ENCODE assay signal across 8 cellular contexts in genomic region chr2:66435549-66435875, GRCh38. TPM values are rescaled to one million over a fixed set of nuclear protein-coding genes. Genes with fewer than 3 reads are reported as not detected.
DNase-seq lines count a peak whose midpoint lies in the region; ATAC-seq, FAIRE-seq and TF ChIP-seq lines count a peak whose summit lies in the region.

No MANE protein-coding gene starts in this region.

- peak overlapping the region; percentile 95 for H3K4me3 Mint-ChIP-seq in chondrocyte (ENCODE audit: unreplicated experiment)
- no peak overlapping the region for H3K4me3 Mint-ChIP-seq in activated CD4-positive, alpha-beta memory T cell treated with anti-CD3 and anti-CD28 coated beads, Interleukin-2, amount 10 ng/mL, durations not matched to agents 7 days and 5 days

- no peak for TF ChIP-seq POLR2A in A549 (IDR thresholded peaks at IDR 0.05; ENCODE audit: low read length)

- no peak for TF ChIP-seq RAD21 in A549 (conservative IDR thresholded peaks at IDR 0.05 in 1 of 2, IDR thresholded peaks at IDR 0.05 in 1 of 2)

- no peak for ATAC-seq in A549

- H3K9ac ChIP-seq in HUES6 (ENCODE audit: low read length) (no peak overlapping the region), mucosa of rectum (ENCODE audit: low read depth in 1 of 2, low read length in 2 of 2) (peak overlapping the region; percentile 14 to 69)

- TF ChIP-seq CTCF in A549 (IDR thresholded peaks at IDR 0.05) (no peak), chondrocyte (IDR thresholded peaks at IDR 0.05) (no peak)

- H3K4me3 ChIP-seq in A549 (peak overlapping the region; percentile 77), HUES6 (ENCODE audit: low read depth, low read length) (peak overlapping the region; percentile 65), mucosa of rectum (ENCODE audit: low read length in 2 of 2) (peak overlapping the region; percentile 72 to 74)

- peaks cover 30% of the 10 kb centered on the region for H3K27me3 Mint-ChIP-seq in chondrocyte (ENCODE audit: low read depth)
- H3K27me3 Mint-ChIP-seq in activated CD4-positive, alpha-beta memory T cell treated with anti-CD3 and anti-CD28 coated beads, Interleukin-2, amount 10 ng/mL, durations not matched to agents 7 days and 5 days: peaks cover 87% of the 10 kb centered on the region

- no peaks in the 10 kb centered on the region for H3K36me3 ChIP-seq in HUES6 (ENCODE audit: control insufficient read depth, insufficient read depth, low read length)
- no peaks in the 10 kb centered on the region for H3K36me3 ChIP-seq in mucosa of rectum (ENCODE audit: control insufficient read depth in 2 of 2, insufficient read depth in 2 of 2, low read length in 2 of 2)

- DNase-seq in A549 (ENCODE audit: low read depth in 1 of 2, low spot score in 1 of 2): no peak
- DNase-seq in chondrocyte (ENCODE audit: low spot score): no peak
- no peak for DNase-seq in activated CD4-positive, alpha-beta memory T cell treated with anti-CD3 and anti-CD28 coated beads, Interleukin-2, amount 10 ng/mL, durations not matched to agents 7 days and 5 days
- no peak for DNase-seq in NCI-H2081 treated with DMSO at 0.1 percent for 48 hours (lab: John Stamatoyannopoulos, UW)
- DNase-seq in NCI-H345 treated with DMSO at 0.1 percent for 48 hours (lab: John Stamatoyannopoulos, UW; ENCODE audit: unreplicated experiment): no peak
- no peak for DNase-seq in SIG-M5 treated with dmso at 0.1 percent for 504 hours (lab: John Stamatoyannopoulos, UW; ENCODE audit: unreplicated experiment)

- H3K27ac Mint-ChIP-seq in chondrocyte (ENCODE audit: unreplicated experiment): peak overlapping the region; percentile 98
- no peak overlapping the region for H3K27ac Mint-ChIP-seq in activated CD4-positive, alpha-beta memory T cell treated with anti-CD3 and anti-CD28 coated beads, Interleukin-2, amount 10 ng/mL, durations not matched to agents 7 days and 5 days

- no peak for FAIRE-seq in A549 (lab: Jason Lieb, UNC)

- peaks cover 2% of the 10 kb centered on the region for H3K36me3 Mint-ChIP-seq in chondrocyte (ENCODE audit: low read depth)
- H3K36me3 Mint-ChIP-seq in activated CD4-positive, alpha-beta memory T cell treated with anti-CD3 and anti-CD28 coated beads, Interleukin-2, amount 10 ng/mL, durations not matched to agents 7 days and 5 days (ENCODE audit: low read depth): no peaks in the 10 kb centered on the region

- H3K9me3 ChIP-seq in A549 (no peaks in the 10 kb centered on the region), HUES6 (ENCODE audit: control insufficient read depth, insufficient read depth, low read depth, low read length) (no peaks in the 10 kb centered on the region), mucosa of rectum (ENCODE audit: control insufficient read depth in 2 of 2, low read length in 2 of 2) (no peaks in the 10 kb centered on the region)

- H3K9me3 Mint-ChIP-seq in chondrocyte (ENCODE audit: low read depth): no peaks in the 10 kb centered on the region
- H3K9me3 Mint-ChIP-seq in activated CD4-positive, alpha-beta memory T cell treated with anti-CD3 and anti-CD28 coated beads, Interleukin-2, amount 10 ng/mL, durations not matched to agents 7 days and 5 days: no peaks in the 10 kb centered on the region

- TF ChIP-seq EP300 in A549 (IDR thresholded peaks at IDR 0.05): no peak

- peaks cover 37% of the 10 kb centered on the region for H3K4me1 Mint-ChIP-seq in chondrocyte (ENCODE audit: low read depth)
- H3K4me1 Mint-ChIP-seq in activated CD4-positive, alpha-beta memory T cell treated with anti-CD3 and anti-CD28 coated beads, Interleukin-2, amount 10 ng/mL, durations not matched to agents 7 days and 5 days: peaks cover 27% of the 10 kb centered on the region

- POLR2A ChIA-PET in A549 (lab: Yijun Ruan, JAX): interaction anchor here (0.6 to 0.7 kb wide), 2 partner anchors 45 to 103 kb away, joined by 3 to 4 read pairs; no protein-coding TSS in a partner anchor
- POLR2A ChIA-PET in activated CD4-positive, alpha-beta memory T cell treated with anti-CD3 and anti-CD28 coated beads, Interleukin-2, amount 10 ng/mL, durations not matched to agents 7 days and 5 days (lab: Charles Lee): no interaction called here

- CTCF ChIA-PET in A549 (lab: Yijun Ruan, JAX): interaction anchor here (0.6 to 3.8 kb wide), 6 partner anchors 9 to 1215 kb away, joined by 3 to 14 read pairs (median 4); no protein-coding TSS in a partner anchor
- CTCF ChIA-PET in activated CD4-positive, alpha-beta memory T cell treated with anti-CD3 and anti-CD28 coated beads, Interleukin-2, amount 10 ng/mL, durations not matched to agents 7 days and 5 days (lab: Charles Lee): no interaction called here

- H3K4me2 ChIP-seq in A549: peak overlapping the region; percentile 91

- peaks cover 7% of the 10 kb centered on the region; the same call in 1 of the 3 replicates for H3K4me1 ChIP-seq in A549
- H3K4me1 ChIP-seq in HUES6 (ENCODE audit: control insufficient read depth, insufficient read depth, low read length): peaks cover 42% of the 10 kb centered on the region
- H3K4me1 ChIP-seq in mucosa of rectum (ENCODE audit: control insufficient read depth in 2 of 2, insufficient read depth in 2 of 2, low read length in 2 of 2): peaks cover 7 to 10% of the 10 kb centered on the region in 2 donors

- H3K27ac ChIP-seq in A549: peak overlapping the region; percentile 70 to 86
- H3K27ac ChIP-seq in HUES6 (ENCODE audit: low read depth, low read length): no peak overlapping the region
- peak overlapping the region; percentile 82 to 88 for H3K27ac ChIP-seq in mucosa of rectum (ENCODE audit: low read depth in 2 of 2, low read length in 2 of 2)

- H3K27me3 ChIP-seq in HUES6 (ENCODE audit: control insufficient read depth, insufficient read depth, low read length) (peaks cover 99% of the 10 kb centered on the region), mucosa of rectum (ENCODE audit: control insufficient read depth in 2 of 2, insufficient read depth in 2 of 2, low read length in 2 of 2) (peaks cover 27% of the 10 kb centered on the region in 2 donors)

- 49% methylated on average over 15 of the region's 15 CpGs for WGBS in A549 (ENCODE audit: missing lambda C conversion rate)

TF ChIP-seq in A549, 52 proteins besides CTCF, POLR2A, EP300 and RAD21 (continues in another document):
- TF ChIP-seq MAX (IDR thresholded peaks at IDR 0.05) (no peak), FOSB (CRISPR knock-in tag; IDR thresholded peaks at IDR 0.05) (no peak), EHF (CRISPR knock-in tag; IDR thresholded peaks at IDR 0.05) (no peak), RCOR1 (IDR thresholded peaks at IDR 0.05; ENCODE audit: low read depth, low read length) (no peak), BHLHE40 (IDR thresholded peaks at IDR 0.05; ENCODE audit: low read depth, low read length) (no peak), RARB (CRISPR knock-in tag; IDR thresholded peaks at IDR 0.05) (no peak), ESRRA (IDR thresholded peaks at IDR 0.05; ENCODE audit: borderline replicate concordance, low read length) (no peak), POLR2AphosphoS2 (conservative IDR thresholded peaks at IDR 0.05; ENCODE audit: low read length) (no peak), NR3C1 (IDR thresholded peaks at IDR 0.05) (no peak), ZNF302 (CRISPR knock-in tag; IDR thresholded peaks at IDR 0.05) (no peak), CEBPB (IDR thresholded peaks at IDR 0.05) (no peak), HOXB13 (CRISPR knock-in tag; IDR thresholded peaks at IDR 0.05; ENCODE audit: low read depth) (no peak), REST (IDR thresholded peaks at IDR 0.05) (no peak), JUN (IDR thresholded peaks at IDR 0.05) (no peak), HEYL (CRISPR knock-in tag; IDR thresholded peaks at IDR 0.05) (no peak)

RNA-seq across cellular contexts. Expression of gene MEIS1, which starts 0.6 kb away (rescaled TPM):
- polyA plus RNA-seq in A549 (2011; rRNA removed) (2.9 and 4.2 TPM in 2 replicates), A549 (2017; fragmentation: RNase III; extraction: RNeasy Plus Mini Kit Qiagen cat#74134 plus additional on column Dnase treatment) (1.9 to 2.1 TPM (median 2.0 TPM) in 3 replicates)
- 0.70 and 0.97 TPM in 2 replicates for polyA plus RNA-seq in A549 (2012; cell fraction: cytosol; rRNA removed)
- 1.9 and 2.3 TPM in 2 replicates for polyA plus RNA-seq in A549 (2012; cell fraction: nucleus; rRNA removed)
- polyA minus RNA-seq in A549 (2011; rRNA and poly(A)+ RNA removed): 12.2 and 12.5 TPM in 2 replicates
- 1.1 to 18.5 TPM (median 16.9 TPM) in 3 replicates for total RNA-seq in chondrocyte
- not detected for total RNA-seq in activated CD4-positive, alpha-beta memory T cell treated with anti-CD3 and anti-CD28 coated beads, Interleukin-2, amount 10 ng/mL, durations not matched to agents 7 days and 5 days
